Comparison of ENCODE assay signal across 18 cellular contexts in genomic region chr22:36204001-36204640, GRCh38. TPM values are rescaled to one million over a fixed set of nuclear protein-coding genes. Genes with fewer than 3 reads are reported as not detected.
DNase-seq lines count a peak whose midpoint lies in the region; ATAC-seq and TF ChIP-seq lines count a peak whose summit lies in the region.
"Had no signal": no experiment of that assay in that cellular context is flagged by ENCODE, and none has a peak within 500 bp of the region (broad histone marks: within the 10 kb centered on the region; RNA-seq: fewer than 3 reads in every experiment).

No MANE protein-coding gene starts in this region.

- no peak overlapping the region for H3K9ac ChIP-seq in GM23248

- H3K27ac ChIP-seq in GM23248 = no peak overlapping the region
- H3K27ac ChIP-seq in substantia nigra (ENCODE audit: low read depth, low read length, poor library complexity, severe bottlenecking) = no peak overlapping the region
- H3K27ac ChIP-seq: sigmoid colon had no signal

- H4K20me1 ChIP-seq in GM23248 (ENCODE audit: insufficient read depth) = no peaks in the 10 kb centered on the region

- no peaks in the 10 kb centered on the region for H3F3A ChIP-seq in GM23248 (ENCODE audit: insufficient read depth)

- peaks cover 37% of the 10 kb centered on the region for H3K4me1 Mint-ChIP-seq in Calu3 (ENCODE audit: low read depth, unreplicated experiment)
- peaks cover 23% of the 10 kb centered on the region for H3K4me1 Mint-ChIP-seq in activated B cell treated with CpG ODN at 0.5 μM for 24 hours
- H3K4me1 Mint-ChIP-seq: activated T-helper 17 cell treated with anti-CD3 and anti-CD28 coated beads, Interleukin-2, amount 50 U/mL, for 72 hours had no signal

- intact Hi-C loops in Calu3 (cut with micrococcal nuclease; ENCODE audit: unreplicated experiment) = no loop called here
- intact Hi-C loops in activated B cell treated with CpG ODN at 0.5 μM for 24 hours (cut with micrococcal nuclease) = no loop called here
- intact Hi-C loops in mucosa of descending colon (cut with DNase I, micrococcal nuclease) = no loop called here

- H3K36me3 ChIP-seq in mucosa of descending colon (ENCODE audit: low read depth) = no peaks in the 10 kb centered on the region
- H3K36me3 ChIP-seq in GM23248 (ENCODE audit: low read depth) = no peaks in the 10 kb centered on the region
- H3K36me3 ChIP-seq: sigmoid colon had no signal

- H3K9me3 Mint-ChIP-seq in Calu3 (ENCODE audit: low read depth, unreplicated experiment) (no peaks in the 10 kb centered on the region), activated B cell treated with CpG ODN at 0.5 μM for 24 hours (peaks cover 2% of the 10 kb centered on the region)

- WGBS in GM23248 (ENCODE audit: low coverage in 1 of 2, low lambda C conversion rate in 2 of 2, missing lambda C conversion rate in 2 of 2), 2 experiments = 61 to 69% methylated on average over 8 of the region's 8 CpGs

- H3K4me2 ChIP-seq in GM23248 (ENCODE audit: unreplicated experiment) = no peak overlapping the region

- ATAC-seq in activated B cell treated with CpG ODN at 0.5 μM for 24 hours (ENCODE audit: low read depth) (no peak), mucosa of descending colon (peak; percentile 12)
- ATAC-seq: activated CD8-positive, alpha-beta T cell treated with anti-CD3 and anti-CD28 coated beads, Interleukin-2, amount 10 ng/mL, durations not matched to agents 7 days and 5 days; activated T-helper 17 cell treated with anti-CD3 and anti-CD28 coated beads, Interleukin-2, amount 50 U/mL, for 72 hours had no signal

- no peaks in the 10 kb centered on the region for H3K9me2 ChIP-seq in GM23248 (ENCODE audit: insufficient read depth)

- TF ChIP-seq CTCF in Calu3 (IDR thresholded peaks at IDR 0.05; ENCODE audit: unreplicated experiment) (no peak), activated B cell treated with CpG ODN at 0.5 μM for 24 hours (IDR thresholded peaks at IDR 0.05) (no peak), mucosa of descending colon (IDR thresholded peaks at IDR 0.05) (no peak)

- DNase-seq in Calu3 (no peak), activated B cell treated with CpG ODN at 0.5 μM for 24 hours (no peak), mucosa of descending colon (peak in 1 of 3 donors; percentile 44), GM23248 (no peak), NCI-H2227 (lab: John Stamatoyannopoulos, UW; ENCODE audit: unreplicated experiment) (no peak), substantia nigra (lab: John Stamatoyannopoulos, UW) (no peak)
- DNase-seq: activated CD8-positive, alpha-beta T cell treated with anti-CD3 and anti-CD28 coated beads, Interleukin-2, amount 10 ng/mL, durations not matched to agents 7 days and 5 days; amniotic stem cell; central memory CD4-positive, alpha-beta T cell; effector memory CD4-positive, alpha-beta T cell; H7; kidney glomerular epithelial cell; midbrain; NCI-H2081; NCI-H510A; sigmoid colon had no signal

- POLR2A ChIA-PET in activated B cell treated with CpG ODN at 0.5 μM for 24 hours (lab: Charles Lee) = no interaction called here

- no peak overlapping the region for H2AFZ ChIP-seq in GM23248

- H3K27me3 ChIP-seq in GM23248 (replicated peaks; ENCODE audit: insufficient read depth) = no peaks in the 10 kb centered on the region
- H3K27me3 ChIP-seq: sigmoid colon had no signal

- H3K9me3 ChIP-seq in mucosa of descending colon (no peaks in the 10 kb centered on the region), GM23248 (ENCODE audit: low read depth) (no peaks in the 10 kb centered on the region)
- H3K9me3 ChIP-seq: sigmoid colon had no signal

- no peak overlapping the region for H3K4me3 ChIP-seq in mucosa of descending colon
- H3K4me3 ChIP-seq in GM23248 = no peak overlapping the region
- H3K4me3 ChIP-seq: sigmoid colon had no signal

- H3K4me3 Mint-ChIP-seq in Calu3 (ENCODE audit: low read depth, unreplicated experiment) (peak overlapping the region; percentile 48), activated B cell treated with CpG ODN at 0.5 μM for 24 hours (peak overlapping the region; percentile 52)
- H3K4me3 Mint-ChIP-seq: activated CD8-positive, alpha-beta T cell treated with anti-CD3 and anti-CD28 coated beads, Interleukin-2, amount 10 ng/mL, durations not matched to agents 7 days and 5 days; activated T-helper 17 cell treated with anti-CD3 and anti-CD28 coated beads, Interleukin-2, amount 50 U/mL, for 72 hours had no signal

- H3K79me2 ChIP-seq in GM23248 (ENCODE audit: insufficient read depth) = no peaks in the 10 kb centered on the region

- H3K36me3 Mint-ChIP-seq in Calu3 (ENCODE audit: insufficient read depth, unreplicated experiment) (peaks cover 11% of the 10 kb centered on the region), activated B cell treated with CpG ODN at 0.5 μM for 24 hours (ENCODE audit: low read depth) (no peaks in the 10 kb centered on the region)
- H3K36me3 Mint-ChIP-seq: IgD-negative memory B cell had no signal

- no peak overlapping the region for H3K27ac Mint-ChIP-seq in Calu3 (ENCODE audit: unreplicated experiment)
- H3K27ac Mint-ChIP-seq in activated B cell treated with CpG ODN at 0.5 μM for 24 hours = no peak overlapping the region
- H3K27ac Mint-ChIP-seq: activated CD8-positive, alpha-beta T cell treated with anti-CD3 and anti-CD28 coated beads, Interleukin-2, amount 10 ng/mL, durations not matched to agents 7 days and 5 days; activated T-helper 17 cell treated with anti-CD3 and anti-CD28 coated beads, Interleukin-2, amount 50 U/mL, for 72 hours had no signal

- CTCF ChIA-PET in Calu3 (lab: Charles Lee) (interaction anchor here (0.6 to 1.6 kb wide), 4 partner anchors 9 to 82 kb away, joined by 3 to 6 read pairs (median 3); partner anchors contain the start of gene APOL2), activated B cell treated with CpG ODN at 0.5 μM for 24 hours (lab: Charles Lee) (no interaction called here)

- in situ Hi-C loops in GM23248 (cut with MboI) = no loop called here

- peaks cover 5% of the 10 kb centered on the region for H3K4me1 ChIP-seq in mucosa of descending colon (ENCODE audit: low read depth)
- H3K4me1 ChIP-seq in GM23248 (ENCODE audit: insufficient read depth) = 0 out of 2 replicates have a peak, but pooled peaks cover 4% of the 10 kb centered on the region

- no TSS peak for BruUV-seq in Calu3 (replicated peaks; lab: Mats Ljungman, UMichigan)

- H3K27me3 Mint-ChIP-seq in Calu3 (ENCODE audit: unreplicated experiment) (no peaks in the 10 kb centered on the region), activated B cell treated with CpG ODN at 0.5 μM for 24 hours (peaks cover 8% of the 10 kb centered on the region)

RNA-seq across cellular contexts. Expression of gene APOL4, which starts 2.5 kb away (rescaled TPM):
- total RNA-seq in Calu3 (2022) (1.5 and 4.3 TPM in 2 replicates), activated B cell treated with CpG ODN at 0.5 μM for 24 hours (0.05 TPM in 1 of 2 replicates, not detected in the other), mucosa of descending colon (1 to 10 TPM; 1.7 to 4.3 (median 2.7) TPM)
- not detected in 2 replicates for total RNA-seq in GM23248 (2014; rRNA removed; shearing (Covaris generic))
- 0.06 TPM in 1 of 2 replicates, not detected in the other for polyA plus RNA-seq in GM23248 (2016; fragmentation: Nextera tagmentation; extraction: Ambion mirVana)
- total RNA-seq: H7 had no signal
- polyA plus RNA-seq: IgD-negative memory B cell had no signal

RNA-seq across cellular contexts. Expression of gene APOL2, which starts 35.2 kb away (rescaled TPM):
- total RNA-seq in Calu3 (2022) (90.1 and 154 TPM in 2 replicates), activated B cell treated with CpG ODN at 0.5 μM for 24 hours (35.7 and 38.3 TPM in 2 replicates), mucosa of descending colon (10 to 100 TPM; 46.3 to 64.8 (median 56.3) TPM)
- 37.7 and 43.8 TPM in 2 replicates for total RNA-seq in GM23248 (2014; rRNA removed; shearing (Covaris generic))
- polyA plus RNA-seq in GM23248 (2016; fragmentation: Nextera tagmentation; extraction: Ambion mirVana) = 28.4 and 31.6 TPM in 2 replicates

RNA-seq across cellular contexts. Expression of gene APOL3, which starts 43.6 kb away (rescaled TPM):
- total RNA-seq in Calu3 (2022) (7.7 and 16.9 TPM in 2 replicates), activated B cell treated with CpG ODN at 0.5 μM for 24 hours (32.2 and 38.4 TPM in 2 replicates), mucosa of descending colon (10 to 100 TPM; 11.4 to 29.3 (median 20.5) TPM)
- total RNA-seq in GM23248 (2014; rRNA removed; shearing (Covaris generic)) = 5.5 and 6.2 TPM in 2 replicates
- 3.4 and 4.0 TPM in 2 replicates for polyA plus RNA-seq in GM23248 (2016; fragmentation: Nextera tagmentation; extraction: Ambion mirVana)

RNA-seq across cellular contexts. Expression of gene APOL1, which starts 48.8 kb away (rescaled TPM):
- 313 and 501 TPM in 2 replicates for total RNA-seq in Calu3 (2022)
- 10.4 and 10.7 TPM in 2 replicates for total RNA-seq in activated B cell treated with CpG ODN at 0.5 μM for 24 hours
- total RNA-seq in mucosa of descending colon = 10 to 100 TPM; 26.0 to 85.7 (median 68.5) TPM
- 8.3 and 8.6 TPM in 2 replicates for total RNA-seq in GM23248 (2014; rRNA removed; shearing (Covaris generic))
- polyA plus RNA-seq in GM23248 (2016; fragmentation: Nextera tagmentation; extraction: Ambion mirVana) = 12.8 and 14.2 TPM in 2 replicates
- total RNA-seq: H7 had no signal
